ENCODE assay signal across 9 cellular contexts in genomic region chr6:85865665-85866372, GRCh38.
DNase-seq lines count a peak whose midpoint lies in the region; ATAC-seq, FAIRE-seq and TF ChIP-seq lines count a peak whose summit lies in the region.
"Had no signal": no experiment of that assay in that cellular context is flagged by ENCODE, and none has a peak within 500 bp of the region (broad histone marks: within the 10 kb centered on the region; RNA-seq: fewer than 3 reads in every experiment).

No MANE protein-coding gene starts in this region.

- H3K27me3 Mint-ChIP-seq in stimulated activated naive CD8-positive, alpha-beta T cell treated with anti-CD3 and anti-CD28 coated beads, Interleukin-15, amount 100 ng/mL, for 72 hours, result no peaks in the 10 kb centered on the region

- H3K4me3 Mint-ChIP-seq in stimulated activated naive CD8-positive, alpha-beta T cell treated with anti-CD3 and anti-CD28 coated beads, Interleukin-15, amount 100 ng/mL, for 72 hours, result no peak overlapping the region

- no peaks in the 10 kb centered on the region for H3K4me1 Mint-ChIP-seq in stimulated activated naive CD8-positive, alpha-beta T cell treated with anti-CD3 and anti-CD28 coated beads, Interleukin-15, amount 100 ng/mL, for 72 hours

- H3K27me3 ChIP-seq in keratinocyte (ENCODE audit: control insufficient read depth, extremely low read depth, insufficient read depth, low read length) (no peaks in the 10 kb centered on the region), upper lobe of left lung (no peaks in the 10 kb centered on the region), WERI-Rb-1 (ENCODE audit: insufficient read depth, low read depth, severe bottlenecking) (peaks cover 45% of the 10 kb centered on the region)

- no peak for TF ChIP-seq CTCF in WI38 (IDR thresholded peaks at IDR 0.05; ENCODE audit: low read depth, low read length)
- no peak for TF ChIP-seq CTCF in keratinocyte (optimal IDR thresholded peaks at IDR 0.05 in 1 of 3, IDR thresholded peaks at IDR 0.05 in 1 of 3, conservative IDR thresholded peaks at IDR 0.05 in 1 of 3; ENCODE audit: extremely low read depth in 1 of 3, insufficient read depth in 2 of 3, low read length in 3 of 3)
- TF ChIP-seq CTCF in upper lobe of left lung (IDR thresholded peaks at IDR 0.05), result no peak
- TF ChIP-seq CTCF in WERI-Rb-1 (IDR thresholded peaks at IDR 0.05; ENCODE audit: low read depth, low read length), result no peak

- H3K9me3 ChIP-seq in keratinocyte (ENCODE audit: control insufficient read depth, low read depth, low read length) (no peaks in the 10 kb centered on the region), upper lobe of left lung (no peaks in the 10 kb centered on the region), WERI-Rb-1 (ENCODE audit: severe bottlenecking) (no peaks in the 10 kb centered on the region)

- no peak for TF ChIP-seq EP300 in upper lobe of left lung (IDR thresholded peaks at IDR 0.05)

- H3K9me1 ChIP-seq in keratinocyte (ENCODE audit: control insufficient read depth, extremely low read depth, insufficient read depth, low read length), result no peaks in the 10 kb centered on the region

- peak overlapping the region; percentile 91 for H2AFZ ChIP-seq in keratinocyte (ENCODE audit: control insufficient read depth, low read length)

- H3K27ac ChIP-seq in keratinocyte (ENCODE audit: control insufficient read depth, insufficient read depth, low read length), result no peak overlapping the region
- H3K27ac ChIP-seq in upper lobe of left lung, result peak overlapping the region in 1 of 4 donors; percentile 16
- no peak overlapping the region for H3K27ac ChIP-seq in WERI-Rb-1

- no peaks in the 10 kb centered on the region for H3K9me3 Mint-ChIP-seq in stimulated activated naive CD8-positive, alpha-beta T cell treated with anti-CD3 and anti-CD28 coated beads, Interleukin-15, amount 100 ng/mL, for 72 hours

- H3K79me2 ChIP-seq in keratinocyte (ENCODE audit: control insufficient read depth, insufficient read depth, low read length), result no peaks in the 10 kb centered on the region

- peak overlapping the region; percentile 66 for H3K4me3 ChIP-seq in WI38 (ENCODE audit: low read depth, low read length)
- H3K4me3 ChIP-seq in keratinocyte (ENCODE audit: control insufficient read depth in 2 of 3, extremely low read depth in 1 of 3, insufficient read depth in 2 of 3, low read depth in 1 of 3, low read length in 3 of 3), result peak overlapping the region in 2 of 3 experiments; percentile 70 to 72
- peak overlapping the region in 3 of 4 donors; percentile 31 to 50 (median 46) for H3K4me3 ChIP-seq in upper lobe of left lung
- H3K4me3 ChIP-seq in WERI-Rb-1 (ENCODE audit: low read depth, low read length), result no peak overlapping the region

- no peak for TF ChIP-seq POLR2A in upper lobe of left lung (IDR thresholded peaks at IDR 0.05)

- no peaks in the 10 kb centered on the region for H4K20me1 ChIP-seq in keratinocyte (ENCODE audit: control insufficient read depth, extremely low read depth, insufficient read depth, low read length)

- H3K27ac Mint-ChIP-seq in stimulated activated naive CD8-positive, alpha-beta T cell treated with anti-CD3 and anti-CD28 coated beads, Interleukin-15, amount 100 ng/mL, for 72 hours, result no peak overlapping the region

- no peaks in the 10 kb centered on the region for H3K36me3 ChIP-seq in keratinocyte (ENCODE audit: control insufficient read depth in 2 of 2, extremely low read depth in 1 of 2, insufficient read depth in 2 of 2, low read length in 2 of 2)
- H3K36me3 ChIP-seq in upper lobe of left lung, result no peaks in the 10 kb centered on the region
- H3K36me3 ChIP-seq in WERI-Rb-1, result no peaks in the 10 kb centered on the region

- peak overlapping the region; percentile 86 for H3K4me2 ChIP-seq in keratinocyte (ENCODE audit: control insufficient read depth, extremely low read depth, insufficient read depth, low read depth, low read length)

- H3K4me1 ChIP-seq in keratinocyte (ENCODE audit: control insufficient read depth, extremely low read depth, insufficient read depth, low read length), result peaks cover 10% of the 10 kb centered on the region
- H3K4me1 ChIP-seq in upper lobe of left lung, result peaks cover 8 to 22% (median 16%) of the 10 kb centered on the region in 4 donors

- H3K9ac ChIP-seq in keratinocyte (ENCODE audit: control insufficient read depth, extremely low read depth, insufficient read depth, low read length), result peak overlapping the region; percentile 51

- ATAC-seq in stimulated activated naive CD8-positive, alpha-beta T cell treated with anti-CD3 and anti-CD28 coated beads, Interleukin-15, amount 100 ng/mL, for 72 hours, result peak; percentile 63
- no peak for ATAC-seq in stimulated activated naive CD8-positive, alpha-beta T cell treated with anti-CD3 and anti-CD28 coated beads, Interleukin-15, Interleukin-2, amounts not matched to agents 100 U/mL and 50 U/mL, for 24 hours
- peak; percentile 83 for ATAC-seq in HG03354 (IDR thresholded peaks at IDR 0.05; ENCODE audit: poor library complexity, severe bottlenecking, unreplicated experiment)
- peak; percentile 40 to 43 for ATAC-seq in upper lobe of left lung (ENCODE audit: low FRiP score in 2 of 2)

- DNase-seq in stimulated activated naive CD8-positive, alpha-beta T cell treated with anti-CD3 and anti-CD28 coated beads, Interleukin-15, amount 100 ng/mL, for 72 hours, result peak in 1 of 2 donors; percentile 4
- no peak for DNase-seq in stimulated activated naive CD8-positive, alpha-beta T cell treated with anti-CD3 and anti-CD28 coated beads, Interleukin-15, Interleukin-2, amounts not matched to agents 100 U/mL and 50 U/mL, for 24 hours
- DNase-seq in keratinocyte (ENCODE audit: low read depth, low spot score) (peak; percentile 5), upper lobe of left lung (no peak), WERI-Rb-1 (no peak)
- no peak for DNase-seq in activated effector memory CD4-positive, alpha-beta T cell treated with Interleukin-2 at 50 U/mL for 16 hours

- dilution Hi-C loops in keratinocyte (cut with MboI; ENCODE audit: extremely low pct_ligation_motif_present, low sequenced_read_pairs), result no loop called here

- no peak for FAIRE-seq in keratinocyte (lab: Jason Lieb, UNC)
- FAIRE-seq: colon had no signal

- whole genome bisulfite sequencing in upper lobe of left lung, 2 donors, result 16 to 20% methylated on average over 6 to 7 of the region's 7 CpGs
